ENCODE assay signal across 9 cellular contexts in the genomic region with DNA sequence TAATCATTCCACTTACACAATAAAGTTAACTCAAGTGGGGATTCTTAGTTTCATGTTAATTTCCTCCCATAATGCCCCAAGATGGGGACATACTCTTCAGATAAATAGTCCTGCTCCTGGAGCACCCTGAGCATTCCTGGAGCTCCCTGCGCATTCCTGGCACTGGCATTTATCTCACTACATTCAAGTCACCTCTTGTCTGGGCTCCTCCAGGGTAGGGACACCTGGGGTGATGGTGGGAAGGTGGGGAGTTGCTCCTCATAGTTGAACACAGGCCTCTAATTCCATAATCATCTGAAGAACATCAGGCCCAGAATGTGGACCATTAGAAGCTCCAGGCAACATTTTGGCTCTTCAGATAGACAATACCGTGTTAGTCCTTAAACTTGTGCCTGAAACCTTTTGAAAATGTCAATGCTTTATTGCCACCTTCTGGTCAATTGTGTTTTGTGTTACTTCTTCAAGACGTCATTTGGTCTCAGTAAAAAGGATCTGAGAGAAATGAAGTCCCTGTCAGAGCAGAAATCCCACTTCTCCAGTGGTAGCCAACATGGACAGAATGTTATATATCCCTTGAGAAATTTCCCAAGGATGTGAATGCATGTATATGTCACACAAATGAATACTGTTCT. TPM values are rescaled to one million over a fixed set of nuclear protein-coding genes. Genes with fewer than 3 reads are reported as not detected.
DNase-seq lines count a peak whose midpoint lies in the region; FAIRE-seq and TF ChIP-seq lines count a peak whose summit lies in the region.
"Had no signal": no experiment of that assay in that cellular context is flagged by ENCODE, and none has a peak within 500 bp of the region (broad histone marks: within the 10 kb centered on the region; RNA-seq: fewer than 3 reads in every experiment).

No MANE protein-coding gene starts in this region.

- no peak for TF ChIP-seq POLR2A in thyroid gland (IDR thresholded peaks at IDR 0.05)

- no peaks in the 10 kb centered on the region for H3K9me3 ChIP-seq in thyroid gland
- H3K9me3 ChIP-seq: HAP-1 had no signal

- TF ChIP-seq CTCF in AG09319 (IDR thresholded peaks at IDR 0.05; ENCODE audit: low read depth, low read length) (peak; percentile 25), RWPE1 (conservative IDR thresholded peaks at IDR 0.05; ENCODE audit: low read depth) (peak; percentile 12; the same call in 1 of the 2 replicates), glutamatergic neuron (IDR thresholded peaks at IDR 0.05; ENCODE audit: partially characterized antibody, unreplicated experiment) (peak; percentile 17), thyroid gland (IDR thresholded peaks at IDR 0.05) (peak in 4 of 6 experiments; percentile 4 to 72 (median 42)), endothelial cell (IDR thresholded peaks at IDR 0.05; ENCODE audit: unreplicated experiment) (no peak)

- H3K4me3 Mint-ChIP-seq in glutamatergic neuron (ENCODE audit: unreplicated experiment) (no peak overlapping the region), endothelial cell (ENCODE audit: unreplicated experiment) (no peak overlapping the region)

- 36 to 41% methylated on average over 3 of the region's 3 CpGs for WGBS in thyroid gland, 2 donors

- DNase-seq in AG09319 (ENCODE audit: extremely low read depth, low read depth): peak; percentile 25
- DNase-seq in GM18507 (ENCODE audit: extremely low spot score, insufficient read length, low read depth): no peak
- peak; percentile 26 for DNase-seq in RWPE1 (ENCODE audit: low spot score)
- no peak for DNase-seq in glutamatergic neuron
- peak in 1 of 2 donors; percentile 6 for DNase-seq in thyroid gland
- DNase-seq in NCI-H446 treated with DMSO at 0.1 percent for 48 hours (lab: John Stamatoyannopoulos, UW): no peak
- no peak for DNase-seq in HK-2 (ENCODE audit: unreplicated experiment)
- DNase-seq in endothelial cell (ENCODE audit: low spot score): no peak

- CTCF ChIA-PET in RWPE1 (lab: Yijun Ruan, JAX): interaction anchor here (0.6 to 1.9 kb wide), 11 partner anchors 8 to 691 kb away, joined by 3 to 29 read pairs (median 4); no protein-coding TSS in a partner anchor

- H3K27ac ChIP-seq in RWPE1: no peak overlapping the region
- no peak overlapping the region for H3K27ac ChIP-seq in thyroid gland

- no peaks in the 10 kb centered on the region for H3K4me1 Mint-ChIP-seq in glutamatergic neuron (ENCODE audit: low read depth, unreplicated experiment)
- H3K4me1 Mint-ChIP-seq in endothelial cell (ENCODE audit: unreplicated experiment): peaks cover 9% of the 10 kb centered on the region

- H3K27me3 ChIP-seq in thyroid gland: no peaks in the 10 kb centered on the region

- no peaks in the 10 kb centered on the region for H3K36me3 ChIP-seq in thyroid gland
- H3K36me3 ChIP-seq: HAP-1 had no signal

- H3K36me3 Mint-ChIP-seq in glutamatergic neuron (ENCODE audit: unreplicated experiment) (no peaks in the 10 kb centered on the region), endothelial cell (ENCODE audit: low read depth, unreplicated experiment) (no peaks in the 10 kb centered on the region)

- peak; percentile 71 for FAIRE-seq in GM18507 (lab: Jason Lieb, UNC)

- no peaks in the 10 kb centered on the region for H3K4me1 ChIP-seq in thyroid gland
- H3K4me1 ChIP-seq: HAP-1 had no signal

- H3K27me3 Mint-ChIP-seq in glutamatergic neuron (ENCODE audit: unreplicated experiment) (peaks cover 3% of the 10 kb centered on the region), endothelial cell (ENCODE audit: unreplicated experiment) (peaks cover 1% of the 10 kb centered on the region)

- intact Hi-C loops in thyroid gland (cut with DNase I): loop anchor here (5.0 kb wide), 1 partner anchor 149 kb away; no protein-coding TSS in a partner anchor

- no peak overlapping the region for H3K4me3 ChIP-seq in thyroid gland (replicated peaks in 1 of 3)
- H3K4me3 ChIP-seq: HAP-1 had no signal

- POLR2A ChIA-PET in RWPE1 (lab: Yijun Ruan, JAX; ENCODE audit: low non-redundant PET): interaction anchor here (0.7 kb wide), 1 partner anchor 146 kb away, joined by 3 read pairs; no protein-coding TSS in a partner anchor

- H3K9me3 Mint-ChIP-seq in glutamatergic neuron (ENCODE audit: unreplicated experiment): peaks cover 1% of the 10 kb centered on the region
- H3K9me3 Mint-ChIP-seq in endothelial cell (ENCODE audit: unreplicated experiment): no peaks in the 10 kb centered on the region

- no peak overlapping the region for H3K27ac Mint-ChIP-seq in glutamatergic neuron (ENCODE audit: unreplicated experiment)
- no peak overlapping the region for H3K27ac Mint-ChIP-seq in endothelial cell (ENCODE audit: unreplicated experiment)

RNA-seq across cellular contexts. Expression of a gene that starts 14.2 kb away (rescaled TPM):
- total RNA-seq in glutamatergic neuron (ENCODE audit: unreplicated experiment): 15.7 TPM
- total RNA-seq in thyroid gland: 10 to 100 TPM; 24.9 to 43.7 (median 28.3) TPM
- 18.1 TPM for total RNA-seq in endothelial cell (ENCODE audit: unreplicated experiment)

Comparison
In these comparisons a context has a peak if more than half of its experiments do, and no peak if none do; other contexts are left out.
1. DNase-seq: peak in AG09319 (single experiment) and RWPE1 (single experiment); none in GM18507 (single experiment), glutamatergic neuron (single experiment), NCI-H446 treated with DMSO at 0.1 percent for 48 hours (single experiment), HK-2 (single experiment) and endothelial cell (single experiment).